24 cellular contexts compared by ENCODE assay signal in the genomic region with DNA sequence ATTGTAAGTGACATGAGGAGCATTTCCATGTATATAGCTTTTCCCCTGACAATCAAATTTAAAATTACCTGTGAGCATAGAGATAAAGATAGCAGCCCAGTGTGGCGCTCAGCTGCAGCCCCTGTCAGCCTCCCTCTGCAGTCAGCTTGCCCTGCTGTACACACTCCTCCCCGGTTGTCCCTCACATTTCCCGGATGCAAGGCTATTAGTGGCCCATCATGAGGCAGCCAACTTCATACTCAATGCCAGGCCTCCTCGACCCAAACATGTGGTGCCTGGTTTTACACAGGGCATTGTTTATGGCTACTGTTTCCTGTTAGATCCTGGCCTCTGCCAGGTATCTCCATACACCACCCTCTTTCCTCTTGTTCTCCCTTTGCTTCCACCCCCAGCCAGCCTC.
A peak's percentile ranks its signal among the peaks of the same experiment; 100 is the strongest.
DNase-seq lines count a peak whose midpoint lies in the region; ATAC-seq, FAIRE-seq and TF ChIP-seq lines count a peak whose summit lies in the region.
"Had no signal": no experiment of that assay in that cellular context is flagged by ENCODE, and none has a peak within 500 bp of the region (broad histone marks: within the 10 kb centered on the region; RNA-seq: fewer than 3 reads in every experiment).

No MANE protein-coding gene starts in this region.

- ATAC-seq in left cardiac atrium: no peak
- ATAC-seq in GM18505 (IDR thresholded peaks at IDR 0.05; ENCODE audit: unreplicated experiment): no peak
- no peak for ATAC-seq in PC-3

- DNase-seq in cardiac muscle cell (ENCODE audit: low read depth in 1 of 2, low spot score in 1 of 2): no peak
- DNase-seq in left cardiac atrium: no peak
- no peak for DNase-seq in HTR-8/SVneo (ENCODE audit: insufficient read length, low spot score)
- DNase-seq in neural progenitor cell (ENCODE audit: low spot score): no peak
- no peak for DNase-seq in glutamatergic neuron
- no peak for DNase-seq in PC-3
- DNase-seq: 8988T; CD4-positive, CD25-positive, alpha-beta regulatory T cell; KG1; MM.1S; NCI-H1436; NCI-H2081 treated with DMSO at 0.1 percent for 48 hours; NCI-H2171; NCI-H510A; NCI-H69; Peyer's patch; SHP77 treated with DMSO at 0.1 percent for 48 hours had no signal

- peak overlapping the region; percentile 83 for H3K27ac ChIP-seq in cardiac muscle cell
- H3K27ac ChIP-seq in neural progenitor cell: no peak overlapping the region
- no peak overlapping the region for H3K27ac ChIP-seq in PC-3 (ENCODE audit: low read length)
- H3K27ac ChIP-seq: BLaER1, Peyer's patch, SK-N-MC had no signal

- H3K27ac Mint-ChIP-seq in brain: peak overlapping the region in 3 of 5 experiments; percentile 12 to 69 (median 15)
- peak overlapping the region; percentile 7 for H3K27ac Mint-ChIP-seq in neural progenitor cell
- H3K27ac Mint-ChIP-seq in glutamatergic neuron (ENCODE audit: unreplicated experiment): no peak overlapping the region
- H3K27ac Mint-ChIP-seq: CD4-positive, CD25-positive, alpha-beta regulatory T cell had no signal

- FAIRE-seq in HTR-8/SVneo (lab: Jason Lieb, UNC): peak; percentile 26
- FAIRE-seq: D721Med, G401.6, H1 had no signal

- H3K4me3 ChIP-seq in cardiac muscle cell: no peak overlapping the region
- no peak overlapping the region for H3K4me3 ChIP-seq in neural progenitor cell
- H3K4me3 ChIP-seq in PC-3 (ENCODE audit: low read length): no peak overlapping the region
- H3K4me3 ChIP-seq: BLaER1, Peyer's patch, SK-N-MC had no signal

- intact Hi-C loops in left cardiac atrium (cut with DNase I): no loop called here
- intact Hi-C loops in PC-3 (cut with micrococcal nuclease): no loop called here

- H3K36me3 ChIP-seq in cardiac muscle cell: no peaks in the 10 kb centered on the region
- H3K36me3 ChIP-seq in neural progenitor cell: no peaks in the 10 kb centered on the region
- H3K36me3 ChIP-seq in PC-3 (ENCODE audit: low read depth, low read length): no peaks in the 10 kb centered on the region
- H3K36me3 ChIP-seq: BLaER1, Peyer's patch had no signal

- H3K4me2 ChIP-seq in neural progenitor cell (no peak overlapping the region), PC-3 (ENCODE audit: low read length) (no peak overlapping the region)
- H3K4me2 ChIP-seq: BLaER1 had no signal

- H3K79me2 ChIP-seq in neural progenitor cell (ENCODE audit: low read depth) (no peaks in the 10 kb centered on the region), PC-3 (ENCODE audit: low read length) (no peaks in the 10 kb centered on the region)

- H3K4me3 Mint-ChIP-seq in brain (no peak overlapping the region), neural progenitor cell (no peak overlapping the region), glutamatergic neuron (ENCODE audit: unreplicated experiment) (no peak overlapping the region)
- H3K4me3 Mint-ChIP-seq: CD4-positive, CD25-positive, alpha-beta regulatory T cell had no signal

- BruUV-seq in PC-3 (replicated peaks; lab: Mats Ljungman, UMichigan): no TSS peak

- H3K9me2 ChIP-seq in PC-3 (replicated peaks; ENCODE audit: low read length): no peaks in the 10 kb centered on the region

- CTCF ChIA-PET in PC-3 (lab: Charles Lee): no interaction called here

- H3K4me1 ChIP-seq in cardiac muscle cell (ENCODE audit: low read depth): peaks cover 28% of the 10 kb centered on the region
- H3K4me1 ChIP-seq in neural progenitor cell: peaks cover 4% of the 10 kb centered on the region
- peaks cover 18% of the 10 kb centered on the region for H3K4me1 ChIP-seq in PC-3 (ENCODE audit: insufficient read depth, low read length)
- H3K4me1 ChIP-seq: BLaER1 had no signal

- H3K4me1 Mint-ChIP-seq in brain (peaks cover 33% of the 10 kb centered on the region), neural progenitor cell (peaks cover 11% of the 10 kb centered on the region), glutamatergic neuron (ENCODE audit: low read depth, unreplicated experiment) (no peaks in the 10 kb centered on the region)
- H3K4me1 Mint-ChIP-seq: CD4-positive, CD25-positive, alpha-beta regulatory T cell had no signal

- peaks cover 0 to 3% (median 0%) of the 10 kb centered on the region in 5 experiments for H3K9me3 Mint-ChIP-seq in brain
- peaks cover 7% of the 10 kb centered on the region for H3K9me3 Mint-ChIP-seq in neural progenitor cell
- no peaks in the 10 kb centered on the region for H3K9me3 Mint-ChIP-seq in glutamatergic neuron (ENCODE audit: unreplicated experiment)

- H2AFZ ChIP-seq in neural progenitor cell (replicated peaks) (no peak overlapping the region), PC-3 (ENCODE audit: low read length) (no peak overlapping the region)

- no peak overlapping the region for H3K9ac ChIP-seq in neural progenitor cell
- no peak overlapping the region for H3K9ac ChIP-seq in PC-3 (ENCODE audit: low read length)
- H3K9ac ChIP-seq: BLaER1 had no signal

- H3K36me3 Mint-ChIP-seq in brain (no peaks in the 10 kb centered on the region), neural progenitor cell (no peaks in the 10 kb centered on the region), glutamatergic neuron (ENCODE audit: unreplicated experiment) (no peaks in the 10 kb centered on the region)
- H3K36me3 Mint-ChIP-seq: CD4-positive, CD25-positive, alpha-beta regulatory T cell had no signal

- H4K20me1 ChIP-seq in neural progenitor cell (ENCODE audit: low read depth) (no peaks in the 10 kb centered on the region), PC-3 (ENCODE audit: low read length) (no peaks in the 10 kb centered on the region)
- H4K20me1 ChIP-seq: BLaER1 had no signal

- TF ChIP-seq CTCF in cardiac muscle cell (IDR thresholded peaks at IDR 0.05; ENCODE audit: low read depth, low read length) (no peak), brain (conservative IDR thresholded peaks at IDR 0.05) (no peak), neural progenitor cell (IDR thresholded peaks at IDR 0.05) (no peak), glutamatergic neuron (IDR thresholded peaks at IDR 0.05; ENCODE audit: partially characterized antibody, unreplicated experiment) (no peak), PC-3 (conservative IDR thresholded peaks at IDR 0.05; ENCODE audit: low read depth, low read length) (no peak)

- H3K27me3 ChIP-seq in cardiac muscle cell (no peaks in the 10 kb centered on the region), neural progenitor cell (no peaks in the 10 kb centered on the region), PC-3 (ENCODE audit: low read length) (no peaks in the 10 kb centered on the region)
- H3K27me3 ChIP-seq: BLaER1, Peyer's patch had no signal

- no peak for TF ChIP-seq POLR2A in GM18505 (IDR thresholded peaks at IDR 0.05; ENCODE audit: borderline replicate concordance, extremely low read depth, insufficient read depth, insufficient read length)

- H3F3A ChIP-seq in neural progenitor cell (ENCODE audit: low read depth) (no peaks in the 10 kb centered on the region), PC-3 (ENCODE audit: low read length, unreplicated experiment) (no peaks in the 10 kb centered on the region)

- POLR2A ChIA-PET in PC-3 (lab: Charles Lee; ENCODE audit: unreplicated experiment): interaction anchor here (0.6 kb wide), 1 partner anchor 22 kb away, joined by 3 read pairs; no protein-coding TSS in a partner anchor

- H3K9me3 ChIP-seq in cardiac muscle cell (ENCODE audit: low read depth) (no peaks in the 10 kb centered on the region), neural progenitor cell (ENCODE audit: low read depth) (no peaks in the 10 kb centered on the region), PC-3 (ENCODE audit: low read length) (no peaks in the 10 kb centered on the region)
- H3K9me3 ChIP-seq: BLaER1, Peyer's patch had no signal

- H3K27me3 Mint-ChIP-seq in brain (peaks cover 5% of the 10 kb centered on the region), neural progenitor cell (ENCODE audit: insufficient read depth, low read depth) (peaks cover 5% of the 10 kb centered on the region), glutamatergic neuron (ENCODE audit: unreplicated experiment) (peaks cover 2% of the 10 kb centered on the region)
